Comparison of ENCODE assay signal across 7 cellular contexts in genomic region chr10:100371707-100372027, GRCh38. TPM values are rescaled to one million over a fixed set of nuclear protein-coding genes. Genes with fewer than 3 reads are reported as not detected.
DNase-seq lines count a peak whose midpoint lies in the region; ATAC-seq and TF ChIP-seq lines count a peak whose summit lies in the region.
"Not testable (repeated sequence)": the region's sequence is repeated elsewhere in the genome, so short reads cannot be mapped to it uniquely, and the experiment has no call there.

No MANE protein-coding gene starts in this region.

- H3K9me3 Mint-ChIP-seq in HFFc6; activated naive CD8-positive, alpha-beta T cell (ENCODE audit: low read depth); immature natural killer cell; nephron; stimulated activated effector memory CD8-positive, alpha-beta T cell treated with anti-CD3 and anti-CD28 coated beads, Interleukin-12 subunit alpha, Interleukin-12 subunit beta, amount 100 ng/mL, for 72 hours: not testable (repeated sequence)

- H3K27me3 ChIP-seq in SK-N-SH (ENCODE audit: insufficient read depth); duodenal mucosa (ENCODE audit: control insufficient read depth in 1 of 2, insufficient read depth in 2 of 2, low read length in 2 of 2): not testable (repeated sequence)

- TF ChIP-seq RAD21 in SK-N-SH (IDR thresholded peaks at IDR 0.05; ENCODE audit: low read length), result not testable (repeated sequence)

- H3K4me1 ChIP-seq in SK-N-SH (ENCODE audit: control insufficient read depth in 1 of 2, insufficient read depth in 2 of 2, low read depth in 1 of 2, low read length in 1 of 2) (peaks cover 20 to 27% of the 10 kb centered on the region in 2 experiments), duodenal mucosa (ENCODE audit: control insufficient read depth in 1 of 2, insufficient read depth in 2 of 2, low read length in 2 of 2) (peaks cover 45 to 53% of the 10 kb centered on the region in 2 donors)

- not testable (repeated sequence) for H3K9ac ChIP-seq in SK-N-SH
- H3K9ac ChIP-seq in duodenal mucosa (ENCODE audit: low read depth in 1 of 2, low read length in 2 of 2), result peak overlapping the region; percentile 63 to 69

- H2AFZ ChIP-seq in SK-N-SH (ENCODE audit: low read depth), result peak overlapping the region; percentile 54

- H3K36me3 ChIP-seq in SK-N-SH (replicated peaks in 1 of 2; ENCODE audit: control insufficient read depth in 1 of 2, insufficient read depth in 2 of 2, low read length in 1 of 2); duodenal mucosa (ENCODE audit: control insufficient read depth in 1 of 2, insufficient read depth in 2 of 2, low read length in 2 of 2): not testable (repeated sequence)

- not testable (repeated sequence) for TF ChIP-seq CTCF in HFFc6 (IDR thresholded peaks at IDR 0.05); SK-N-SH (IDR thresholded peaks at IDR 0.05); nephron (IDR thresholded peaks at IDR 0.05; ENCODE audit: unreplicated experiment in 3 of 3)

- H3F3A ChIP-seq in SK-N-SH (replicated peaks; ENCODE audit: insufficient read depth), result peaks cover 18% of the 10 kb centered on the region

- not testable (repeated sequence) for DNase-seq in HFFc6; SK-N-SH; immature natural killer cell; stimulated activated effector memory CD8-positive, alpha-beta T cell treated with anti-CD3 and anti-CD28 coated beads, Interleukin-12 subunit alpha, Interleukin-12 subunit beta, amount 100 ng/mL, for 72 hours (ENCODE audit: low spot score in 2 of 2)

- POLR2A ChIA-PET in SK-N-SH (lab: Yijun Ruan, JAX), result not testable (repeated sequence)

- H3K9me2 ChIP-seq in SK-N-SH, result not testable (repeated sequence)

- not testable (repeated sequence) for ATAC-seq in stimulated activated effector memory CD8-positive, alpha-beta T cell treated with anti-CD3 and anti-CD28 coated beads, Interleukin-12 subunit alpha, Interleukin-12 subunit beta, amount 100 ng/mL, for 72 hours

- peak overlapping the region; percentile 81 for H3K4me3 Mint-ChIP-seq in HFFc6
- H3K4me3 Mint-ChIP-seq in activated naive CD8-positive, alpha-beta T cell, result peak overlapping the region; percentile 75
- peak overlapping the region; percentile 69 to 82 (median 80) for H3K4me3 Mint-ChIP-seq in immature natural killer cell
- peak overlapping the region; percentile 56 to 67 (median 58) for H3K4me3 Mint-ChIP-seq in nephron
- H3K4me3 Mint-ChIP-seq in stimulated activated effector memory CD8-positive, alpha-beta T cell treated with anti-CD3 and anti-CD28 coated beads, Interleukin-12 subunit alpha, Interleukin-12 subunit beta, amount 100 ng/mL, for 72 hours, result not testable (repeated sequence)

- H3K27me3 Mint-ChIP-seq in HFFc6 (ENCODE audit: insufficient read depth); activated naive CD8-positive, alpha-beta T cell; nephron (ENCODE audit: low read depth): not testable (repeated sequence)
- H3K27me3 Mint-ChIP-seq in immature natural killer cell (ENCODE audit: low read depth in 3 of 3), result peaks cover 0 to 12% (median 7%) of the 10 kb centered on the region in 3 donors

- H3K4me1 Mint-ChIP-seq in HFFc6 (ENCODE audit: low read depth) (peaks cover 17% of the 10 kb centered on the region), immature natural killer cell (peaks cover 27 to 29% of the 10 kb centered on the region in 2 donors), nephron (peaks cover 12% of the 10 kb centered on the region)
- H3K4me1 Mint-ChIP-seq in activated naive CD8-positive, alpha-beta T cell (ENCODE audit: low read depth), result peaks cover 21% of the 10 kb centered on the region
- H3K4me1 Mint-ChIP-seq in stimulated activated effector memory CD8-positive, alpha-beta T cell treated with anti-CD3 and anti-CD28 coated beads, Interleukin-12 subunit alpha, Interleukin-12 subunit beta, amount 100 ng/mL, for 72 hours, result peaks cover 20% of the 10 kb centered on the region

- H3K27ac ChIP-seq in SK-N-SH (ENCODE audit: low read depth in 2 of 2, low read length in 1 of 2) (peak overlapping the region; percentile 52 to 77), duodenal mucosa (ENCODE audit: low read depth, low read length) (peak overlapping the region; percentile 88)

- TF ChIP-seq EP300 in SK-N-SH (IDR thresholded peaks at IDR 0.05; ENCODE audit: borderline replicate concordance in 1 of 2, low read depth in 1 of 2, low read length in 1 of 2), result not testable (repeated sequence)

- H4K20me1 ChIP-seq in SK-N-SH (ENCODE audit: insufficient read depth), result not testable (repeated sequence)

- not testable (repeated sequence) for H3K36me3 Mint-ChIP-seq in HFFc6 (ENCODE audit: low read depth); activated naive CD8-positive, alpha-beta T cell; immature natural killer cell; nephron (ENCODE audit: low read depth); stimulated activated effector memory CD8-positive, alpha-beta T cell treated with anti-CD3 and anti-CD28 coated beads, Interleukin-12 subunit alpha, Interleukin-12 subunit beta, amount 100 ng/mL, for 72 hours

- not testable (repeated sequence) for H3K9me3 ChIP-seq in SK-N-SH; duodenal mucosa (ENCODE audit: control insufficient read depth in 1 of 2, low read length in 2 of 2)

- H3K27ac Mint-ChIP-seq in HFFc6 (peak overlapping the region; percentile 94), immature natural killer cell (peak overlapping the region in 5 of 6 donors; percentile 89 to 97 (median 90)), nephron (peak overlapping the region; percentile 63 to 79 (median 69))
- H3K27ac Mint-ChIP-seq in activated naive CD8-positive, alpha-beta T cell, result peak overlapping the region; percentile 88
- peak overlapping the region; percentile 83 for H3K27ac Mint-ChIP-seq in stimulated activated effector memory CD8-positive, alpha-beta T cell treated with anti-CD3 and anti-CD28 coated beads, Interleukin-12 subunit alpha, Interleukin-12 subunit beta, amount 100 ng/mL, for 72 hours

- CTCF ChIA-PET in SK-N-SH (lab: Yijun Ruan, JAX), result interaction anchor here (1.4 to 2.5 kb wide), 2 partner anchors 21 to 33 kb away, joined by 6 to 7 read pairs; no protein-coding TSS in a partner anchor

- not testable (repeated sequence) for H3K79me2 ChIP-seq in SK-N-SH (ENCODE audit: insufficient read depth)

- 0 out of 2 replicates have a peak overlapping the region, but pooled peaks have one; percentile 38 for H3K4me2 ChIP-seq in SK-N-SH

- H3K4me3 ChIP-seq in SK-N-SH (ENCODE audit: low read depth in 2 of 2, low read length in 1 of 2), result not testable (repeated sequence)
- peak overlapping the region in 1 of 2 donors; percentile 47 for H3K4me3 ChIP-seq in duodenal mucosa (ENCODE audit: low read depth in 1 of 2, low read length in 2 of 2)

- WGBS in SK-N-SH (ENCODE audit: low lambda C conversion rate), result 95% methylated on average over 7 of the region's 7 CpGs

RNA-seq across cellular contexts. Expression of gene SCD, which starts 24.6 kb away (rescaled TPM):
- total RNA-seq in HFFc6 (2021; fragmentation: NEBNext Ultra II Directional; extraction: Animal tissue kit (Norgen Biotek cat#: 25700)), result 10 to 100 TPM; 11.5 to 16.8 (median 14.9) TPM
- polyA plus RNA-seq in SK-N-SH (2012; rRNA removed), result 19.7 and 26.4 TPM in 2 replicates
- 20.6 and 24.4 TPM in 2 replicates for polyA plus RNA-seq in SK-N-SH (2012; cell fraction: cytosol; rRNA removed)
- polyA plus RNA-seq in SK-N-SH (2012; cell fraction: nucleus; rRNA removed), result 7.8 and 12.2 TPM in 2 replicates
- 1 to 10 TPM; 3.8 to 5.5 (median 4.5) TPM for polyA plus RNA-seq in immature natural killer cell

RNA-seq across cellular contexts. Expression of gene PKD2L1, which starts 41.6 kb away (rescaled TPM):
- not detected for total RNA-seq in HFFc6 (2021; fragmentation: NEBNext Ultra II Directional; extraction: Animal tissue kit (Norgen Biotek cat#: 25700))
- polyA plus RNA-seq in SK-N-SH (2012; rRNA removed) (not detected in 2 replicates), immature natural killer cell (not detected)
- not detected in 2 replicates for polyA plus RNA-seq in SK-N-SH (2012; cell fraction: cytosol; rRNA removed)
- polyA plus RNA-seq in SK-N-SH (2012; cell fraction: nucleus; rRNA removed), result not detected in 2 replicates
